23 cellular contexts compared by ENCODE assay signal in the genomic region with DNA sequence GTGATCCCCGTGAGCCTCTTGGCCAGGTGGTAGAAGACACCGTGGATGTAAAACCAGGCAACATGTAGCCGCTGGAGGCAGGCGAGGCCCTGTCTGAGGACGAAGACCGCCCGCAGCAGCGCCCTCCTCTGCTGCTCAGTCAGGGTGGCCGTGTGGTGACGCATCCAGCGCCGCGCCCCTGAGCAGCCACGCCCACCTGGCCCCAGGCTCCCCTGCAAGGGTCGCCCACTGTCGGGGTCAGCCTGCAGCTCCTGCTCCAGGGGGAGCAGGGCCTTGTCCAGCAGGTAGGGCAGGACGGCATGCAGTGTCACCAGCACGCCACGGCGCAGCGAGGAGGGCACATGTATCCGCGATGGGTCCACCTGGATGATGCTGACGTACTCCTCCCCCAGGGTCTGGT.
"Had no signal": no experiment of that assay in that cellular context is flagged by ENCODE, and none has a peak within 500 bp of the region (broad histone marks: within the 10 kb centered on the region; RNA-seq: fewer than 3 reads in every experiment).

No MANE protein-coding gene starts in this region.

- DNase-seq: activated B cell treated with CpG ODN at 0.5 μM for 24 hours; activated CD4-positive, alpha-beta T cell treated with anti-CD3 and anti-CD28 coated beads for 1 hour; activated CD4-positive, alpha-beta T cell treated with anti-CD3 and anti-CD28 coated beads, Interleukin-2, amount 10 ng/mL, durations not matched to agents 24 days and 14 days; activated CD4-positive, alpha-beta T cell treated with anti-CD3 and anti-CD28 coated beads, Interleukin-2, amount 50 U/mL, for 48 hours; activated CD8-positive, alpha-beta memory T cell treated with anti-CD3 and anti-CD28 coated beads, Interleukin-2, amount 10 ng/mL, durations not matched to agents 7 days and 5 days; activated effector memory CD4-positive, alpha-beta T cell treated with Interleukin-2 at 50 U/mL for 16 hours; activated naive CD4-positive, alpha-beta T cell treated with Interleukin-2 at 50 U/mL for 16 hours; activated naive CD8-positive, alpha-beta T cell treated with anti-CD3 and anti-CD28 coated beads, Interleukin-2, amount 50 U/mL, for 24 hours; activated T-cell treated with anti-CD3 and anti-CD28 coated beads, Interleukin-2, amount 50 U/mL, for 24 hours; MM.1S; NCI-H1105; NCI-H1436; NCI-H187; NCI-H2081; NCI-H446; NCI-H524 treated with DMSO at 0.1 percent for 48 hours; NCI-H748 treated with DMSO at 0.1 percent for 48 hours; RPMI8226; SHP77 treated with DMSO at 0.1 percent for 48 hours; T-helper 17 cell; T-helper 9 cell had no signal

- ATAC-seq: activated CD8-positive, alpha-beta memory T cell treated with anti-CD3 and anti-CD28 coated beads, Interleukin-2, amount 10 ng/mL, durations not matched to agents 7 days and 5 days; activated naive CD4-positive, alpha-beta T cell treated with anti-CD3 and anti-CD28 coated beads, Interleukin-2, amount 50 U/mL, for 72 hours; activated naive CD8-positive, alpha-beta T cell treated with anti-CD3 and anti-CD28 coated beads, Interleukin-2, amount 50 U/mL, for 24 hours; Panc1; T-helper 17 cell had no signal
